ENCODE assay signal across 16 cellular contexts in the genomic region with DNA sequence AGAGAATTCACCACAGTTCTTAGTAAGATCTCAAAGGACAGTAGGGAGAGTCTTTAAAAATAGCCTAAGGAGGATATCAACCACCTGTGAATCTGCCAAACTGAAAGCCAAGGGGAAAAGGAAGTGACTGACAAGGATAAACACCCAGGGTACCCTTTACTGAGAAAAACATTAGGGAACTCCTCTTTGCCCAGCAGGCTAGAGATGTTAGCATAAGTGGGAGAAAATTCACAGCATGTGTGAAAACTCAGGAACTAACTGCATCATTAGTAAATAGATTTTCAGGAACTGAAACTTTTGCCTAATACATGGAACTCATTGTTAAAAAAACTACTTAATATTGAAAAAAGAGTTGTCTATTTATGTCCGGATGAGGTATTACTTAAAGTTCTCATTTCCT.
A peak's percentile ranks its signal among the peaks of the same experiment; 100 is the strongest.
DNase-seq lines count a peak whose midpoint lies in the region; ATAC-seq, FAIRE-seq and TF ChIP-seq lines count a peak whose summit lies in the region.
"Had no signal": no experiment of that assay in that cellular context is flagged by ENCODE, and none has a peak within 500 bp of the region (broad histone marks: within the 10 kb centered on the region; RNA-seq: fewer than 3 reads in every experiment).

No MANE protein-coding gene starts in this region.

- peaks cover 0 to 4% (median 3%) of the 10 kb centered on the region in 3 donors for H3K27me3 Mint-ChIP-seq in immature natural killer cell (ENCODE audit: low read depth in 3 of 3)

- H3K27ac ChIP-seq in left ventricle myocardium inferior (replicated peaks), result no peak overlapping the region
- H3K27ac ChIP-seq: 22Rv1, HL-60 had no signal

- FAIRE-seq in GM12891 (lab: Jason Lieb, UNC), result no peak
- FAIRE-seq: GM12892, GM19239 had no signal

- no peak overlapping the region for H3K4me3 Mint-ChIP-seq in immature natural killer cell
- H3K4me3 Mint-ChIP-seq: CD4-positive, alpha-beta memory T cell; H9 had no signal

- intact Hi-C loops in Right ventricle myocardium superior (cut with DNase I), result no loop called here
- intact Hi-C loops in left ventricle myocardium inferior (cut with micrococcal nuclease), result no loop called here

- ATAC-seq in Right ventricle myocardium superior (ENCODE audit: poor library complexity), result peak; percentile 34

- DNase-seq in Right ventricle myocardium superior (no peak), left ventricle myocardium inferior (no peak), GM12891 (ENCODE audit: insufficient read length, low spot score) (no peak), RPMI8226 (peak; percentile 59), pons (ENCODE audit: low spot score) (peak; percentile 16), dedifferentiated amniotic fluid mesenchymal stem cell (ENCODE audit: extremely low spot score) (no peak), immature natural killer cell (no peak)
- DNase-seq in stimulated activated CD8-positive, alpha-beta memory T cell treated with anti-CD3 and anti-CD28 coated beads, Interleukin-4, amount 100 ng/mL, for 48 hours, result no peak
- DNase-seq: CD4-positive, alpha-beta memory T cell; DMS79; GOT3; H9 had no signal

- peaks cover 12% of the 10 kb centered on the region for H3K9me3 ChIP-seq in left ventricle myocardium inferior (replicated peaks)

- no peaks in the 10 kb centered on the region for H3K36me3 Mint-ChIP-seq in immature natural killer cell
- H3K36me3 Mint-ChIP-seq: CD4-positive, alpha-beta memory T cell had no signal

- TF ChIP-seq POLR2A in GM12891 (IDR thresholded peaks at IDR 0.05; ENCODE audit: low read depth, low read length), result no peak

- TF ChIP-seq CTCF in left ventricle myocardium inferior (IDR thresholded peaks at IDR 0.05; ENCODE audit: borderline replicate concordance), result no peak

- peaks cover 11% of the 10 kb centered on the region for H3K4me1 ChIP-seq in left ventricle myocardium inferior

- H3K36me3 ChIP-seq in left ventricle myocardium inferior, result no peaks in the 10 kb centered on the region

- H3K4me3 ChIP-seq in left ventricle myocardium inferior, result no peak overlapping the region

- H3K27me3 ChIP-seq in left ventricle myocardium inferior (ENCODE audit: low read depth), result no peaks in the 10 kb centered on the region

- no peak overlapping the region for H3K27ac Mint-ChIP-seq in immature natural killer cell
- H3K27ac Mint-ChIP-seq: CD4-positive, alpha-beta memory T cell; H9 had no signal

- peaks cover 0 to 5% (median 0%) of the 10 kb centered on the region in 6 donors for H3K9me3 Mint-ChIP-seq in immature natural killer cell

- H3K4me1 Mint-ChIP-seq in immature natural killer cell, result no peaks in the 10 kb centered on the region
- H3K4me1 Mint-ChIP-seq: CD4-positive, alpha-beta memory T cell; H9 had no signal

TF ChIP-seq in GM12891, 5 proteins besides CTCF, POLR2A, EP300 and RAD21:
- peak; percentile 48 for TF ChIP-seq SPI1 (IDR thresholded peaks at IDR 0.05; ENCODE audit: low read depth, low read length)
- TF ChIP-seq TAF1 (IDR thresholded peaks at IDR 0.05; ENCODE audit: low read depth, low read length), result no peak
- TF ChIP-seq POU2F2 (IDR thresholded peaks at IDR 0.05; ENCODE audit: low read depth, low read length), result no peak

Comparison
In these comparisons a context has a peak if more than half of its experiments do, and no peak if none do; other contexts are left out.
1. DNase-seq: peak in RPMI8226 (single experiment) and pons (single experiment); none in Right ventricle myocardium superior (single experiment), left ventricle myocardium inferior (single experiment), GM12891 (single experiment), stimulated activated CD8-positive, alpha-beta memory T cell treated with anti-CD3 and anti-CD28 coated beads, Interleukin-4, amount 100 ng/mL, for 48 hours (single experiment), dedifferentiated amniotic fluid mesenchymal stem cell (single experiment) and immature natural killer cell (0 of 3).